8 cellular contexts compared by ENCODE assay signal in the genomic region with DNA sequence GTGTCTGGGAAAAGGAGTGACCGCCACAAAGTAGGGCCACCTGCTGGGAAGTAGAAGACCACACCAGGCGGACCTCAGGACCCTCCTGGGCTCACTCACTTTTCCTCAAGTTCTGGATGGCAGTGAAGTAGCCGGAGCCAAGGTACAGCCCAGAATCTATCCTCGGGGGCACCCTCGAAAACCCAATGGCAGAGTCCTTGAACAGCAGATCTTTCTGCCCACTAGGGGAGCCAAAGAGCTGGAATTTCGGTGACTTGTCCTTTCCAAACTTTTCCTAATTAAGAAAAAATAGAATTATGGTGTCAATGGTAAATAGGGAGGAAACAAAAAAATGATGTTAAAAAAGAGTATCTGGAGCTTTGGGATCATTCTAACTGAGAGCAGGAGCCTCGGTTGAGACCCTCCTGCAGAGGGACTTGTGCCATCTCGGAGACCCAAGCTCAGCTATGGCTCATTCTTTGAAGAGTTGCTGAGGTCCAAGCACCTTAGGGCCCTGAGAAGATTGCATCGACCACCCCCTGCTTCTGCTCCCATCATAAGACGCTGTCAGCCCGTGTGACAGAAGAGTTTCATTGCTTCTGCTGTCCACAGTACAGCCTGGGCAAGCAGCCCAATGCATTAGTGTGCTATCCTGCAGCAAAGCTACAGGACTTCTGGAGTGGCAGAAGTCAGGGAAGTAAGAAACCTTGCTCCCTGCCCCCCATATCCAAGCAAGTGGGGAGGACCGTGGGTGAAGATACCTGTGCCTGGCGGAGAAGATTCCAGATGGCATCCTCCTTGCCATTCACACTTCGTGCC. TPM values are rescaled to one million over a fixed set of nuclear protein-coding genes. Genes with fewer than 3 reads are reported as not detected.
DNase-seq lines count a peak whose midpoint lies in the region; ATAC-seq and TF ChIP-seq lines count a peak whose summit lies in the region.

No MANE protein-coding gene starts in this region.

- H3K9me3 Mint-ChIP-seq in stimulated activated naive B cell treated with anti-CD40 and anti-IgM and Interleukin-4, amounts not matched to agents 10 μg/mL and 1 μg/mL and 100 μg/mL, for 72 hours: no peaks in the 10 kb centered on the region

- peak in 5 of 6 experiments; percentile 29 to 54 (median 38) for TF ChIP-seq CTCF in Peyer's patch (IDR thresholded peaks at IDR 0.05)
- TF ChIP-seq CTCF in foreskin keratinocyte (conservative IDR thresholded peaks at IDR 0.05): peak; percentile 64

- no peaks in the 10 kb centered on the region for H3K36me3 ChIP-seq in Peyer's patch

- ATAC-seq in foreskin keratinocyte: no peak
- ATAC-seq in stimulated activated naive B cell treated with anti-CD40 and anti-IgM and Interleukin-4, amounts not matched to agents 10 μg/mL and 1 μg/mL and 100 μg/mL, for 72 hours (replicated peaks): no peak

- no peak for TF ChIP-seq POLR2A in Peyer's patch (IDR thresholded peaks at IDR 0.05)

- H3K4me1 ChIP-seq in Peyer's patch (peaks cover 0 to 4% (median 0%) of the 10 kb centered on the region in 4 donors), foreskin keratinocyte (no peaks in the 10 kb centered on the region)

- no peak overlapping the region for H3K4me3 Mint-ChIP-seq in stimulated activated naive B cell treated with anti-CD40 and anti-IgM and Interleukin-4, amounts not matched to agents 10 μg/mL and 1 μg/mL and 100 μg/mL, for 72 hours

- no peak overlapping the region for H3K4me3 ChIP-seq in Peyer's patch

- peaks cover 9 to 29% of the 10 kb centered on the region in 2 donors for H3K27me3 Mint-ChIP-seq in stimulated activated naive B cell treated with anti-CD40 and anti-IgM and Interleukin-4, amounts not matched to agents 10 μg/mL and 1 μg/mL and 100 μg/mL, for 72 hours

- H3K27ac ChIP-seq in Peyer's patch (no peak overlapping the region), foreskin keratinocyte (no peak overlapping the region)

- peaks cover 2 to 8% of the 10 kb centered on the region in 2 donors for H3K4me1 Mint-ChIP-seq in stimulated activated naive B cell treated with anti-CD40 and anti-IgM and Interleukin-4, amounts not matched to agents 10 μg/mL and 1 μg/mL and 100 μg/mL, for 72 hours

- H3K36me3 Mint-ChIP-seq in stimulated activated naive B cell treated with anti-CD40 and anti-IgM and Interleukin-4, amounts not matched to agents 10 μg/mL and 1 μg/mL and 100 μg/mL, for 72 hours: no peaks in the 10 kb centered on the region

- H3K27me3 ChIP-seq in Peyer's patch (no peaks in the 10 kb centered on the region), foreskin keratinocyte (peaks cover 39% of the 10 kb centered on the region)

- peak; percentile 11 for DNase-seq in stimulated activated CD4-positive, alpha-beta T cell treated with anti-CD3 and anti-CD28 coated beads, Interleukin-15, amount 100 ng/mL, for 24 hours
- no peak for DNase-seq in stimulated activated CD4-positive, alpha-beta T cell treated with anti-CD3 and anti-CD28 coated beads, Interleukin-4, amount 100 ng/mL, for 4 hours
- DNase-seq in Peyer's patch (no peak), foreskin keratinocyte (no peak), NCI-H2171 (lab: John Stamatoyannopoulos, UW) (no peak), glomerular visceral epithelial cell (ENCODE audit: extremely low spot score) (no peak), activated gamma-delta T cell (lab: John Stamatoyannopoulos, UW) (no peak)
- no peak for DNase-seq in stimulated activated naive B cell treated with anti-CD40 and anti-IgM and Interleukin-4, amounts not matched to agents 10 μg/mL and 1 μg/mL and 100 μg/mL, for 72 hours

- no peaks in the 10 kb centered on the region for H3K9me3 ChIP-seq in Peyer's patch

- H3K27ac Mint-ChIP-seq in stimulated activated naive B cell treated with anti-CD40 and anti-IgM and Interleukin-4, amounts not matched to agents 10 μg/mL and 1 μg/mL and 100 μg/mL, for 72 hours: no peak overlapping the region

RNA-seq across cellular contexts. Expression of a gene that starts 14.8 kb away (rescaled TPM):
- total RNA-seq in Peyer's patch (10 to 100 TPM in 1 of 4 donors, 1 to 10 TPM in 1, under 1 TPM in 1, not detected in 1; 0.38 to 12.4 (median 1.1) TPM), foreskin keratinocyte (not detected in 2 replicates)
- polyA plus RNA-seq in foreskin keratinocyte: not detected in 2 replicates

RNA-seq across cellular contexts. Expression of a gene that starts 42.9 kb away (rescaled TPM):
- total RNA-seq in Peyer's patch (10 to 100 TPM in 3 of 4 donors, not detected in 1; 13.5 to 21.2 (median 16.0) TPM), foreskin keratinocyte (not detected in 2 replicates)
- polyA plus RNA-seq in foreskin keratinocyte: not detected in 2 replicates

RNA-seq across cellular contexts. Expression of a gene that starts 47.8 kb away (rescaled TPM):
- total RNA-seq in Peyer's patch (not detected), foreskin keratinocyte (not detected in 2 replicates)
- not detected in 2 replicates for polyA plus RNA-seq in foreskin keratinocyte
